12 cellular contexts compared by ENCODE assay signal in the genomic region with DNA sequence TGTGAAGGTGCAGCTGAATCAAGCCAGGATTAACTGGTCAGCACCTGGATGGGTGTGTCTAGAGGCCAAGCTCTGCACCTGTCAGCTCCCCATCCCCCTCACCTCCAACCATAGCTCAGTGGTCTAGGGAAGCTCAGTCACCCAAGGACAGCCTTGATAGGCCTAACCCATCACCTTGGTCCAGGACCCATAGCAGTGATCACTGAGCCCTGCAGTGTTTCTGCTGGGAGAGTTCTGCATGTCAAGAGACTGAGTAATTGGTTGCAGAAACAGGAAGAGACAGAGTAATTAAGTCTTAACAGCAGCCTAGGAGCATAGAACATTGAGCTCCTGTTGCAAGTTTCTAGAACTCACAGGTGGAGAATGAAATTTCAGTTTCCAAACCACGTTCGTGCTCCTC. TPM values are rescaled to one million over a fixed set of nuclear protein-coding genes. Genes with fewer than 3 reads are reported as not detected.
DNase-seq lines count a peak whose midpoint lies in the region; ATAC-seq, FAIRE-seq and TF ChIP-seq lines count a peak whose summit lies in the region.
"Had no signal": no experiment of that assay in that cellular context is flagged by ENCODE, and none has a peak within 500 bp of the region (broad histone marks: within the 10 kb centered on the region; RNA-seq: fewer than 3 reads in every experiment).

No MANE protein-coding gene starts in this region.

- no peak overlapping the region for H3K9ac ChIP-seq in kidney (ENCODE audit: low read length in 2 of 2)

- CTCF ChIA-PET in GM10248 (lab: Yijun Ruan, JAX), result interaction anchor here (1.1 to 13.7 kb wide), 6 partner anchors 8 to 39 kb away, joined by 3 to 192 read pairs (median 4); a partner anchor contains a TSS

- no peaks in the 10 kb centered on the region for H3K4me1 ChIP-seq in kidney (ENCODE audit: control insufficient read depth in 1 of 2, insufficient read depth in 1 of 2, low read depth in 1 of 2, low read length in 2 of 2)

- intact Hi-C loops in kidney (cut with DNase I), result no loop called here

- H3K36me3 ChIP-seq in kidney (ENCODE audit: control insufficient read depth in 1 of 2, insufficient read depth in 2 of 2, low read length in 2 of 2), result peaks cover 8 to 15% of the 10 kb centered on the region in 2 donors

- peak; percentile 66 for ATAC-seq in GM19467 (IDR thresholded peaks at IDR 0.05; ENCODE audit: unreplicated experiment)

- no peak for FAIRE-seq in kidney (lab: Jason Lieb, UNC)

- DNase-seq in GM10248 (ENCODE audit: extremely low spot score) (peak; percentile 37), KBM-7 (peak; percentile 52), kidney (peak; percentile 70), NCI-H128 (lab: John Stamatoyannopoulos, UW; ENCODE audit: unreplicated experiment) (no peak), DMS79 (lab: John Stamatoyannopoulos, UW) (no peak), NCI-H446 treated with DMSO at 0.1 percent for 48 hours (lab: John Stamatoyannopoulos, UW) (no peak), LoVo (ENCODE audit: low spot score) (no peak)
- DNase-seq: activated CD4-positive, alpha-beta T cell treated with anti-CD3 and anti-CD28 coated beads, Interleukin-2, amount 50 U/mL, for 4 hours; effector CD4-positive, alpha-beta T cell; NCI-H2171 had no signal

- H3K9me3 ChIP-seq in kidney (ENCODE audit: control insufficient read depth in 1 of 2, low read length in 2 of 2), result no peaks in the 10 kb centered on the region

- no peak overlapping the region for H3K4me3 ChIP-seq in kidney (ENCODE audit: low read length in 2 of 2)
- H3K4me3 ChIP-seq: SK-N-MC had no signal

- in situ Hi-C loops in KBM-7 (cut with MboI; ENCODE audit: low pct_unique_long_range_greater_than_20kb, low sequenced_read_pairs), result no loop called here

- TF ChIP-seq CTCF in GM10248 (IDR thresholded peaks at IDR 0.05; ENCODE audit: control extremely low read depth, extremely low read depth, low read depth, missing control alignments) (no peak), kidney (IDR thresholded peaks at IDR 0.05; ENCODE audit: borderline replicate concordance, extremely low read depth, insufficient read depth) (no peak)

- no peak overlapping the region for H3K27ac ChIP-seq in kidney (ENCODE audit: low read depth in 2 of 2, low read length in 2 of 2)
- H3K27ac ChIP-seq: SK-N-MC had no signal

- POLR2A ChIA-PET in GM10248 (lab: Yijun Ruan, JAX), result interaction anchor here (1.2 to 1.6 kb wide), 2 partner anchors 18 to 19 kb away, joined by 3 to 4 read pairs; a partner anchor contains a TSS

RNA-seq across cellular contexts. Expression of a gene that starts 18.7 kb away (rescaled TPM):
- 43.3 TPM for total RNA-seq in kidney
- polyA plus RNA-seq in kidney (ENCODE audit: insufficient read depth, low read depth, low replicate concordance), result 9.4 TPM

RNA-seq across cellular contexts. Expression of a gene that starts 18.8 kb away (rescaled TPM):
- total RNA-seq in kidney, result 33.2 TPM
- 19.7 TPM for polyA plus RNA-seq in kidney (ENCODE audit: insufficient read depth, low read depth, low replicate concordance)

Comparison
In these comparisons a context has a peak if more than half of its experiments do, and no peak if none do; other contexts are left out.
1. DNase-seq: peak in GM10248 (single experiment), KBM-7 (single experiment) and kidney (single experiment); none in NCI-H128 (single experiment), DMS79 (single experiment), NCI-H446 treated with DMSO at 0.1 percent for 48 hours (single experiment) and LoVo (single experiment).